Comparison of ENCODE assay signal across 8 cellular contexts in the genomic region with DNA sequence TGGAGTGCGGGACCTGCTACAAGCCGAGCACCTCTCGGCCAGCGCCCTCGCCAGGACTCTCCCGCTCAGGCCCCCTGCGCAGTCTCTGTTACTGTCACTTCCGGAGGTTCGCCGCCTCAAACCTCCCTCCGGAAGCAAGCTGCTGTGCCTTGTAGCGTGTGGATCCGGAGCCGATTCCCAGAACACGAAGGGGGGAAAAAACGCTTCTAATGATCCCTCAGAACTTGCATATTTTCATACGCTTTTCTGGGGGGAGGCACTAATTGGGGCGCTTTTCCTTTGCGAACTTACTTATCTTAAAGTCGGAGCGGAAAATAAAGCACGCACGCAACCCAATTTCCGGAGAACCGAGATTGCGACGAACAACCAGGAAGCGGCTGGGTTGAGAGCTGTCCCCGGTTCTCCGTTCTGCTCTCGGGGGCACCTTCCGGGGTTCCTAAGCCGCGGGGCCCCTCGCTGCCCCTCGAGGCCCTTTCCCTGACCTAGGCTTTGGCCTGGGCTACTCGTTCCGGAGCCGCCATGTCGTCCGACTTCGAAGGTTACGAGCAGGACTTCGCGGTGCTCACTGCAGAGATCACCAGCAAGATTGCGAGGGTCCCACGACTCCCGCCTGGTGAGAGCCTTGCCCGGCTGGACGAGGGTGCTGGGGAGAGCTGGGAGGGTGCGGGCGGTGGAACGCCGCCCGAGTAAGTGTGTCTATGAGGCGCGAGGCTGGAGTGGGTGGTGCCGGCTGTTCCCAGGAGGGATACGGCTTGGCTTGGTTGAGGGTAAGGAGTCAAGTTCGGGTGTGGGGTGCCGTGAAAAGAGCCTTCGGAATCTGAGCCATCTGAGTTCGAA. TPM values are rescaled to one million over a fixed set of nuclear protein-coding genes. Genes with fewer than 3 reads are reported as not detected.
DNase-seq lines count a peak whose midpoint lies in the region; ATAC-seq and TF ChIP-seq lines count a peak whose summit lies in the region.

A gene (plus strand): TSS at position 361 of the 837 bp plus-strand sequence. CDS start 159 bp downstream, at position 520.
A gene with protein sequence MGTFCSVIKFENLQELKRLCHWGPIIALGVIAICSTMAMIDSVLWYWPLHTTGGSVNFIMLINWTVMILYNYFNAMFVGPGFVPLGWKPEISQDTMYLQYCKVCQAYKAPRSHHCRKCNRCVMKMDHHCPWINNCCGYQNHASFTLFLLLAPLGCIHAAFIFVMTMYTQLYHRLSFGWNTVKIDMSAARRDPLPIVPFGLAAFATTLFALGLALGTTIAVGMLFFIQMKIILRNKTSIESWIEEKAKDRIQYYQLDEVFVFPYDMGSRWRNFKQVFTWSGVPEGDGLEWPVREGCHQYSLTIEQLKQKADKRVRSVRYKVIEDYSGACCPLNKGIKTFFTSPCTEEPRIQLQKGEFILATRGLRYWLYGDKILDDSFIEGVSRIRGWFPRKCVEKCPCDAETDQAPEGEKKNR (minus strand): TSS at position 60 of the 837 bp plus-strand sequence. CDS start 1,478 bp downstream, outside the sequence.

- DNase-seq in DMS 273 (lab: John Stamatoyannopoulos, UW; ENCODE audit: unreplicated experiment) (peak; percentile 87), HUDEP-2 (lab: John Stamatoyannopoulos, UW; ENCODE audit: unreplicated experiment in 76 of 76) (peak in 73 of 76 experiments; percentile 26 to 87 (median 71)), OCI-LY7 (ENCODE audit: low spot score) (peak; percentile 88), activated T-cell treated with anti-CD3 and anti-CD28 coated beads for 48 hours (ENCODE audit: low read depth) (peak; percentile 74), erythroblast (lab: John Stamatoyannopoulos, UW) (peak; percentile 94 to 95)
- DNase-seq in stimulated activated CD8-positive, alpha-beta memory T cell treated with anti-CD3 and anti-CD28 coated beads, Interleukin-7, amount 100 ng/mL, for 24 hours (ENCODE audit: low read depth): peak; percentile 73

- no peaks in the 10 kb centered on the region for H3K9me2 ChIP-seq in OCI-LY7 (ENCODE audit: insufficient read depth, low read length)

- CTCF ChIA-PET in OCI-LY7 (lab: Charles Lee; ENCODE audit: unreplicated experiment): interaction anchor here (1.1 kb wide), 1 partner anchor 72 kb away, joined by 3 read pairs; no protein-coding TSS in a partner anchor

- TF ChIP-seq CTCF in OCI-LY7 (conservative IDR thresholded peaks at IDR 0.05; ENCODE audit: low read length): peak; percentile 42

- peak within 1 kb of the TSS; percentile 84 for H3K4me2 ChIP-seq in OCI-LY7 (ENCODE audit: low read length)

- BruUV-seq in OCI-LY7 (replicated peaks; lab: Mats Ljungman, UMichigan): no TSS peak

- peak; percentile 95 for ATAC-seq in GM21381 (IDR thresholded peaks at IDR 0.05; ENCODE audit: unreplicated experiment)

- H3K4me1 ChIP-seq in OCI-LY7 (ENCODE audit: insufficient read depth, low read length, poor library complexity, severe bottlenecking): peaks cover 30% of the 10 kb centered on the region
- H3K4me1 ChIP-seq in mucosa of stomach (ENCODE audit: control insufficient read depth, insufficient read depth, low read length): peaks cover 6% of the 10 kb centered on the region

- H3K4me3 ChIP-seq in OCI-LY7 (ENCODE audit: low read depth, low read length, poor library complexity, severe bottlenecking): peak within 1 kb of the TSS; percentile 100
- H3K4me3 ChIP-seq in mucosa of stomach (ENCODE audit: low read length): peak within 1 kb of the TSS; percentile 100

- no peaks in the 10 kb centered on the region for H3K27me3 ChIP-seq in mucosa of stomach (ENCODE audit: control insufficient read depth, insufficient read depth, low read length)

- TF ChIP-seq POLR2A in erythroblast (IDR thresholded peaks at IDR 0.05; ENCODE audit: low read length): peak; percentile 91

- intact Hi-C loops in OCI-LY7 (cut with micrococcal nuclease; ENCODE audit: unreplicated experiment): loop anchor here (2.0 to 5.0 kb wide), 2 partner anchors 70 to 265 kb away; a partner anchor contains a TSS

- peaks cover 63% of the 10 kb centered on the region for H3K36me3 ChIP-seq in OCI-LY7 (ENCODE audit: insufficient read depth, low read length)
- H3K36me3 ChIP-seq in mucosa of stomach (ENCODE audit: control insufficient read depth, insufficient read depth, low read length): no peaks in the 10 kb centered on the region

- H2AFZ ChIP-seq in OCI-LY7 (ENCODE audit: low read length): peak within 1 kb of the TSS; percentile 96

- H3K27ac ChIP-seq in OCI-LY7 (ENCODE audit: low read depth, low read length, poor library complexity, severe bottlenecking): peak within 1 kb of the TSS; percentile 59

- POLR2A ChIA-PET in OCI-LY7 (lab: Charles Lee): interaction anchor here (0.6 to 1.6 kb wide), 6 partner anchors 12 to 259 kb away, joined by 3 to 5 read pairs (median 4); no protein-coding TSS in a partner anchor

- H3K79me2 ChIP-seq in OCI-LY7 (ENCODE audit: insufficient read depth, low read depth, low read length): peaks cover 72% of the 10 kb centered on the region

- H4K20me1 ChIP-seq in OCI-LY7 (ENCODE audit: insufficient read depth, low read length): peaks cover 21% of the 10 kb centered on the region; the same call in 1 of the 2 replicates

- peak within 1 kb of the TSS; percentile 94 for H3K9ac ChIP-seq in mucosa of stomach (ENCODE audit: low read length)

- H3K9me3 ChIP-seq in OCI-LY7 (ENCODE audit: low read length): no peaks in the 10 kb centered on the region
- H3K9me3 ChIP-seq in mucosa of stomach (ENCODE audit: control insufficient read depth, low read length): no peaks in the 10 kb centered on the region

RNA-seq across cellular contexts. Expression of the first gene that starts in this region (rescaled TPM):
- 39.4 and 70.8 TPM in 2 replicates for total RNA-seq in OCI-LY7 (2014; rRNA removed; shearing (Covaris generic))
- 42.6 and 45.2 TPM in 2 replicates for total RNA-seq in OCI-LY7 (2022)

RNA-seq across cellular contexts. Expression of the second gene that starts in this region (rescaled TPM):
- 29.9 and 31.5 TPM in 2 replicates for total RNA-seq in OCI-LY7 (2014; rRNA removed; shearing (Covaris generic))
- 33.1 and 33.8 TPM in 2 replicates for total RNA-seq in OCI-LY7 (2022)

Comparison
In these comparisons a context has a peak if more than half of its experiments do, and no peak if none do; other contexts are left out.
1. Peak in every context shown above with its lines: DNase-seq, ATAC-seq, H3K4me3 ChIP-seq and H3K27ac ChIP-seq.